ENCODE assay signal across 26 cellular contexts in the genomic region with DNA sequence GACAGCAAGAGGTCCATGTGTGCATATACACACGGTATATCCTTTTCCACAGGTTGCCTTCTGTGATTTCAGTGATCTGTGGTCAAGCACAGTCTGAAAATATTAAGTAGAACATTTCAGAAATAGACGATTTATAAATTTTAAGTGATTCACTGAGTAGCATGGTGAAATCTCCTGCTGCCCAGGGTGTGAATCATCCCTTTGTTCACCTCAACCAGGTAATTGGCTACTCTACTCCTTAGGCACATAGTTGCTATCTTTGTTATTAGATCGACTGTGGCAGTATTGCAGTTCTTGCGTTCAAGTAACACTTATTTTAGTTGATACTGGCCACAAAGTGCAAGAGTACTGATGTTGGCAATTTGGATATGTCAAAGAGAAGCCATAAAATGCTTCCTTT.
DNase-seq lines count a peak whose midpoint lies in the region; ATAC-seq and TF ChIP-seq lines count a peak whose summit lies in the region.
"Had no signal": no experiment of that assay in that cellular context is flagged by ENCODE, and none has a peak within 500 bp of the region (broad histone marks: within the 10 kb centered on the region; RNA-seq: fewer than 3 reads in every experiment).

No MANE protein-coding gene starts in this region.

- H3K4me1 Mint-ChIP-seq in MCF 10A (ENCODE audit: insufficient read depth, unreplicated experiment), result peaks cover 11% of the 10 kb centered on the region
- H3K4me1 Mint-ChIP-seq: CD14-positive monocyte; CD4-positive, alpha-beta memory T cell; CD4-positive, CD25-positive, alpha-beta regulatory T cell; CD8-positive, alpha-beta memory T cell had no signal

- no peaks in the 10 kb centered on the region for H3K27me3 Mint-ChIP-seq in MCF 10A (ENCODE audit: insufficient read depth, unreplicated experiment)
- H3K27me3 Mint-ChIP-seq: CD4-positive, alpha-beta memory T cell; CD4-positive, CD25-positive, alpha-beta regulatory T cell; CD8-positive, alpha-beta memory T cell had no signal

- H3K4me1 ChIP-seq in breast epithelium (no peaks in the 10 kb centered on the region), RWPE2 (ENCODE audit: insufficient read depth, poor library complexity, severe bottlenecking) (peaks cover 17% of the 10 kb centered on the region), mucosa of descending colon (ENCODE audit: low read depth) (no peaks in the 10 kb centered on the region), A673 (ENCODE audit: insufficient read depth, low read length, poor library complexity, severe bottlenecking) (no peaks in the 10 kb centered on the region)
- H3K4me1 ChIP-seq: A549, BE2C, BLaER1 had no signal

- H3K9me3 ChIP-seq in breast epithelium (no peaks in the 10 kb centered on the region), RWPE2 (ENCODE audit: severe bottlenecking) (no peaks in the 10 kb centered on the region), mucosa of descending colon (no peaks in the 10 kb centered on the region), A673 (ENCODE audit: low read depth, low read length, poor library complexity, severe bottlenecking) (no peaks in the 10 kb centered on the region)
- H3K9me3 ChIP-seq: A549, BE2C, BLaER1 had no signal

- intact Hi-C loops in MCF 10A (cut with micrococcal nuclease) (no loop called here), breast epithelium (cut with DNase I; ENCODE audit: low total_unique reads) (no loop called here), mucosa of descending colon (cut with DNase I, micrococcal nuclease) (no loop called here), A673 (cut with micrococcal nuclease; ENCODE audit: unreplicated experiment) (no loop called here)

- TF ChIP-seq POLR2A in breast epithelium (IDR thresholded peaks at IDR 0.05), result no peak

- peak; percentile 38 for DNase-seq in MCF 10A (ENCODE audit: unreplicated experiment)
- DNase-seq in breast epithelium (ENCODE audit: low spot score in 2 of 2), result no peak
- DNase-seq in RWPE2 (ENCODE audit: low spot score), result no peak
- peak; percentile 80 for DNase-seq in epithelial cell of esophagus (ENCODE audit: low read depth)
- DNase-seq in mucosa of descending colon, result no peak
- no peak for DNase-seq in A673 (ENCODE audit: low spot score)
- DNase-seq: ACHN; BE2C; C1 segment of cervical spinal cord; CD4-positive, alpha-beta memory T cell; CD4-positive, CD25-positive, alpha-beta regulatory T cell; CD8-positive, alpha-beta memory T cell; COR-L47; DMS 273 treated with DMSO at 0.1 percent for 48 hours; DMS153; DMS53; DMS79; DND-41; EL; GDM1 had no signal

- POLR2A ChIA-PET in MCF 10A (lab: Yijun Ruan, JAX), result no interaction called here
- POLR2A ChIA-PET in A673 (lab: Charles Lee; ENCODE audit: low non-redundant PET), result no interaction called here

- H3K4me3 ChIP-seq in breast epithelium (no peak overlapping the region), RWPE2 (ENCODE audit: severe bottlenecking) (no peak overlapping the region), epithelial cell of esophagus (ENCODE audit: low read length) (no peak overlapping the region), mucosa of descending colon (no peak overlapping the region), A673 (ENCODE audit: low read depth, low read length, poor library complexity, severe bottlenecking) (no peak overlapping the region)
- H3K4me3 ChIP-seq: A549, BLaER1, GM12878 had no signal

- no peaks in the 10 kb centered on the region for H3K36me3 Mint-ChIP-seq in MCF 10A (ENCODE audit: insufficient read depth, unreplicated experiment)
- H3K36me3 Mint-ChIP-seq: CD14-positive monocyte; CD4-positive, alpha-beta memory T cell; CD4-positive, CD25-positive, alpha-beta regulatory T cell had no signal

- H3K9me3 Mint-ChIP-seq in MCF 10A (ENCODE audit: unreplicated experiment), result no peaks in the 10 kb centered on the region
- H3K9me3 Mint-ChIP-seq: CD14-positive monocyte had no signal

- H3K27ac ChIP-seq in breast epithelium (no peak overlapping the region), RWPE2 (ENCODE audit: poor library complexity, severe bottlenecking) (no peak overlapping the region), A673 (ENCODE audit: low read depth, low read length, poor library complexity, severe bottlenecking) (no peak overlapping the region)
- H3K27ac ChIP-seq: 22Rv1, A549, BLaER1 had no signal

- H3K27ac Mint-ChIP-seq in MCF 10A (ENCODE audit: low read depth, unreplicated experiment), result peak overlapping the region; percentile 25
- H3K27ac Mint-ChIP-seq: CD14-positive monocyte; CD4-positive, alpha-beta memory T cell; CD4-positive, CD25-positive, alpha-beta regulatory T cell; CD8-positive, alpha-beta memory T cell had no signal

- peak; percentile 80 for ATAC-seq in RWPE2 (ENCODE audit: low read depth)
- ATAC-seq in mucosa of descending colon, result no peak
- ATAC-seq in GM21576 (IDR thresholded peaks at IDR 0.05; ENCODE audit: unreplicated experiment), result no peak
- ATAC-seq: A549, GM12878 had no signal

- H3K27me3 ChIP-seq in breast epithelium, result no peaks in the 10 kb centered on the region
- no peaks in the 10 kb centered on the region for H3K27me3 ChIP-seq in RWPE2 (ENCODE audit: insufficient read depth, poor library complexity, severe bottlenecking)
- H3K27me3 ChIP-seq in A673 (replicated peaks; ENCODE audit: insufficient read depth, low read depth, low read length, poor library complexity), result no peaks in the 10 kb centered on the region
- H3K27me3 ChIP-seq: BE2C, BLaER1 had no signal

- no peaks in the 10 kb centered on the region for H3K36me3 ChIP-seq in breast epithelium
- no peaks in the 10 kb centered on the region for H3K36me3 ChIP-seq in RWPE2 (ENCODE audit: low read depth)
- H3K36me3 ChIP-seq in mucosa of descending colon (ENCODE audit: low read depth), result no peaks in the 10 kb centered on the region
- no peaks in the 10 kb centered on the region for H3K36me3 ChIP-seq in A673 (ENCODE audit: insufficient read depth, low read length, poor library complexity, severe bottlenecking)
- H3K36me3 ChIP-seq: BE2C, BLaER1 had no signal

- CTCF ChIA-PET in MCF 10A (lab: Yijun Ruan, JAX) (no interaction called here), A673 (lab: Charles Lee) (no interaction called here)

- no peak overlapping the region for H3K4me3 Mint-ChIP-seq in MCF 10A (ENCODE audit: unreplicated experiment)
- H3K4me3 Mint-ChIP-seq: CD14-positive monocyte; CD4-positive, alpha-beta memory T cell; CD4-positive, CD25-positive, alpha-beta regulatory T cell; CD8-positive, alpha-beta memory T cell had no signal

- no TSS peak for BruUV-seq in MCF 10A (replicated peaks; lab: Mats Ljungman, UMichigan)
- BruUV-seq in A673 (replicated peaks; lab: Mats Ljungman, UMichigan), result no TSS peak

- no peak for TF ChIP-seq CTCF in MCF 10A (IDR thresholded peaks at IDR 0.05; ENCODE audit: unreplicated experiment)
- TF ChIP-seq CTCF in breast epithelium (IDR thresholded peaks at IDR 0.05), result no peak
- no peak for TF ChIP-seq CTCF in RWPE2 (IDR thresholded peaks at IDR 0.05; ENCODE audit: poor library complexity, severe bottlenecking)
- TF ChIP-seq CTCF in epithelial cell of esophagus (IDR thresholded peaks at IDR 0.05; ENCODE audit: insufficient read depth, low read depth, low read length, missing control alignments), result no peak
- TF ChIP-seq CTCF in mucosa of descending colon (IDR thresholded peaks at IDR 0.05), result no peak
- TF ChIP-seq CTCF in A673 (conservative IDR thresholded peaks at IDR 0.05; ENCODE audit: low read depth, low read length), result no peak

Comparison
In these comparisons a context has a peak if more than half of its experiments do, and no peak if none do; other contexts are left out.
1. DNase-seq: peak in MCF 10A (single experiment) and epithelial cell of esophagus (single experiment); none in breast epithelium (0 of 2), RWPE2 (single experiment), mucosa of descending colon (0 of 3) and A673 (single experiment).